In genomic region chr2:33136570-33136969, GRCh38 we compare ENCODE assay signal across 12 cellular contexts.
DNase-seq lines count a peak whose midpoint lies in the region; ATAC-seq and TF ChIP-seq lines count a peak whose summit lies in the region.
"Had no signal": no experiment of that assay in that cellular context is flagged by ENCODE, and none has a peak within 500 bp of the region (broad histone marks: within the 10 kb centered on the region; RNA-seq: fewer than 3 reads in every experiment).

No MANE protein-coding gene starts in this region.

- H3K9me3 ChIP-seq in AG04450 (ENCODE audit: control insufficient read depth, insufficient read depth, low read length) (no peaks in the 10 kb centered on the region), IMR-90 (ENCODE audit: control insufficient read depth, insufficient read depth, low read length) (no peaks in the 10 kb centered on the region), trophoblast cell (ENCODE audit: insufficient read depth, low read depth, low read length) (no peaks in the 10 kb centered on the region)

- dilution Hi-C loops in IMR-90 (cut with HindIII; ENCODE audit: low sequenced_read_pairs, unreplicated experiment): no loop called here

- H3K36me3 ChIP-seq in IMR-90 (ENCODE audit: control insufficient read depth, insufficient read depth, low read length) (peaks cover 10% of the 10 kb centered on the region), trophoblast cell (ENCODE audit: control insufficient read depth in 1 of 2, insufficient read depth in 2 of 2, low read length in 2 of 2) (no peaks in the 10 kb centered on the region)

- H3K36me3 Mint-ChIP-seq in osteocyte (ENCODE audit: unreplicated experiment): peaks cover 3% of the 10 kb centered on the region

- POLR2A ChIA-PET in AG04450 (lab: Yijun Ruan, JAX) (no interaction called here), IMR-90 (lab: Charles Lee; ENCODE audit: unreplicated experiment) (interaction anchor here (0.6 kb wide), 1 partner anchor 139 kb away, joined by 4 read pairs; no protein-coding TSS in a partner anchor)

- peak overlapping the region; percentile 71 to 75 for H4K8ac ChIP-seq in IMR-90 (ENCODE audit: low read depth in 2 of 2, low read length in 2 of 2)
- H4K8ac ChIP-seq in trophoblast cell (ENCODE audit: low read depth, low read length): no peak overlapping the region

- intact Hi-C loops in IMR-90 (cut with micrococcal nuclease): loop anchor here (5.0 to 10.0 kb wide), 3 partner anchors 274 to 448 kb away; no protein-coding TSS in a partner anchor

- peak overlapping the region; percentile 90 for H3K18ac ChIP-seq in IMR-90 (ENCODE audit: low read depth, low read length)
- H3K18ac ChIP-seq in trophoblast cell (ENCODE audit: low read length): no peak overlapping the region

- TF ChIP-seq CTCF in AG04450 (IDR thresholded peaks at IDR 0.05; ENCODE audit: low read depth, low read length) (no peak), IMR-90 (conservative IDR thresholded peaks at IDR 0.05; ENCODE audit: low read depth, low read length) (no peak), osteocyte (IDR thresholded peaks at IDR 0.05) (no peak)

- peaks cover 68% of the 10 kb centered on the region for H3K4me1 Mint-ChIP-seq in osteocyte (ENCODE audit: unreplicated experiment)

- peaks cover 17 to 63% of the 10 kb centered on the region in 2 experiments for H3K79me1 ChIP-seq in IMR-90 (ENCODE audit: low read depth in 1 of 2, low read length in 2 of 2)
- no peaks in the 10 kb centered on the region for H3K79me1 ChIP-seq in trophoblast cell (ENCODE audit: low read length)

- H3K14ac ChIP-seq in IMR-90 (replicated peaks; ENCODE audit: low read depth, low read length) (peak overlapping the region; percentile 76), trophoblast cell (ENCODE audit: low read length) (no peak overlapping the region)

- H2AK5ac ChIP-seq in IMR-90 (ENCODE audit: low read depth, low read length): no peak overlapping the region
- no peak overlapping the region for H2AK5ac ChIP-seq in trophoblast cell (ENCODE audit: low read length)

- no peak overlapping the region; the same call in 2 of the 3 replicates for H2BK15ac ChIP-seq in IMR-90 (ENCODE audit: low read depth, low read length)

- H3K4me3 Mint-ChIP-seq in osteocyte (ENCODE audit: unreplicated experiment): peak overlapping the region; percentile 75
- H3K4me3 Mint-ChIP-seq: T-helper 2 cell treated with Interferon-gamma antibody and Interleukin-4, amounts not matched to agents 5 μg/mL and 100 μg/mL, for 36 hours had no signal

- H2BK120ac ChIP-seq in IMR-90 (ENCODE audit: low read depth, low read length): peak overlapping the region; percentile 22; the same call in 1 of the 2 replicates
- H2BK120ac ChIP-seq in trophoblast cell (ENCODE audit: insufficient read depth, low read length, poor library complexity): no peak overlapping the region

- peak overlapping the region; percentile 91 for H3K27ac Mint-ChIP-seq in osteocyte (ENCODE audit: unreplicated experiment)
- H3K27ac Mint-ChIP-seq: T-helper 2 cell treated with Interferon-gamma antibody and Interleukin-4, amounts not matched to agents 5 μg/mL and 100 μg/mL, for 36 hours had no signal

- H3K4me3 ChIP-seq in AG04450 (ENCODE audit: low read depth, low read length) (peak overlapping the region; percentile 78), IMR-90 (ENCODE audit: insufficient read depth, low read depth, low read length) (peak overlapping the region; percentile 74), trophoblast cell (ENCODE audit: low read depth, low read length) (no peak overlapping the region)

- H4K5ac ChIP-seq in IMR-90 (ENCODE audit: low read depth, low read length): peak overlapping the region; percentile 63; the same call in 1 of the 2 replicates

- H3K27me3 Mint-ChIP-seq in osteocyte (ENCODE audit: unreplicated experiment): no peaks in the 10 kb centered on the region

- no peak overlapping the region for H2AK9ac ChIP-seq in IMR-90 (replicated peaks; ENCODE audit: low read depth, low read length, poor library complexity)

- no peak for ATAC-seq in IMR-90 (ENCODE audit: low read depth)
- ATAC-seq in HG03025 (IDR thresholded peaks at IDR 0.05; ENCODE audit: low FRiP score, unreplicated experiment): no peak

- in situ Hi-C loops in IMR-90 (cut with MboI; ENCODE audit: low sequenced_read_pairs): loop anchor here (10.0 kb wide), 1 partner anchor 192 kb away; the partner anchor contains the start of gene LTBP1

- H2BK12ac ChIP-seq in trophoblast cell (ENCODE audit: low read length): no peak overlapping the region

- no peak overlapping the region for H2BK20ac ChIP-seq in IMR-90 (ENCODE audit: low read depth, low read length)

- H3K27ac ChIP-seq in AG04450 (ENCODE audit: low read depth, low read length) (no peak overlapping the region), IMR-90 (ENCODE audit: insufficient read depth, low read length) (peak overlapping the region; percentile 92; the same call in 1 of the 2 replicates), trophoblast cell (ENCODE audit: low read depth, low read length) (no peak overlapping the region)

- TF ChIP-seq POLR2A in IMR-90 (IDR thresholded peaks at IDR 0.05; ENCODE audit: low read depth, low read length): no peak

- TF ChIP-seq RAD21 in IMR-90 (IDR thresholded peaks at IDR 0.05; ENCODE audit: low read length): no peak

- H2AFZ ChIP-seq in IMR-90 (replicated peaks; ENCODE audit: low read length, poor library complexity) (no peak overlapping the region), trophoblast cell (ENCODE audit: insufficient read depth, low read length, poor library complexity) (no peak overlapping the region)

- H3K9ac ChIP-seq in IMR-90 (ENCODE audit: low read depth, low read length): peak overlapping the region; percentile 92
- no peak overlapping the region for H3K9ac ChIP-seq in trophoblast cell (ENCODE audit: low read length)

- no TSS peak for BruUV-seq in IMR-90 (replicated peaks; lab: Mats Ljungman, UMichigan)

- peak overlapping the region; percentile 81; the same call in 1 of the 2 replicates for H3K23ac ChIP-seq in IMR-90 (ENCODE audit: low read depth, low read length)
- H3K23ac ChIP-seq in trophoblast cell (ENCODE audit: low read length): no peak overlapping the region

- peaks cover 8% of the 10 kb centered on the region; the same call in 1 of the 2 replicates for H4K20me1 ChIP-seq in IMR-90 (ENCODE audit: insufficient read depth, low read length)

- CTCF ChIA-PET in AG04450 (lab: Charles Lee) (no interaction called here), IMR-90 (lab: Yijun Ruan, JAX) (interaction anchor here (0.6 kb wide), 1 partner anchor 131 kb away, joined by 5 read pairs; no protein-coding TSS in a partner anchor)

- H3K4ac ChIP-seq in IMR-90 (ENCODE audit: low read depth, low read length) (peak overlapping the region; percentile 58; the same call in 1 of the 2 replicates), trophoblast cell (ENCODE audit: low read depth, low read length) (no peak overlapping the region)

- H3K4me2 ChIP-seq in IMR-90 (ENCODE audit: low read depth, low read length): peak overlapping the region; percentile 84
- no peak overlapping the region for H3K4me2 ChIP-seq in trophoblast cell (ENCODE audit: low read length)

- H4K12ac ChIP-seq in trophoblast cell (ENCODE audit: low read depth, low read length): no peak overlapping the region

- no CpG with 5 or more reads among the region's 1 CpG for whole genome bisulfite sequencing in IMR-90 (ENCODE audit: extremely low coverage in 2 of 2, insufficient read length in 1 of 2), 2 experiments
- no CpG with 5 or more reads among the region's 1 CpG for WGBS in trophoblast cell (ENCODE audit: extremely low coverage, insufficient coverage, insufficient read length)

- H3K79me2 ChIP-seq in trophoblast cell (ENCODE audit: control insufficient read depth, insufficient read depth, low read length, poor library complexity): no peaks in the 10 kb centered on the region

- H3K27me3 ChIP-seq in AG04450 (ENCODE audit: control insufficient read depth, insufficient read depth, low read length) (no peaks in the 10 kb centered on the region), IMR-90 (ENCODE audit: control insufficient read depth, insufficient read depth, low read length) (no peaks in the 10 kb centered on the region), trophoblast cell (ENCODE audit: insufficient read depth, low read length) (no peaks in the 10 kb centered on the region)

- peak overlapping the region; percentile 91 for H3K56ac ChIP-seq in IMR-90 (ENCODE audit: extremely low read depth, insufficient read depth, low read length)

- DNase-seq in AG04450 (ENCODE audit: low read depth, low spot score): no peak
- DNase-seq in IMR-90: peak; percentile 40
- DNase-seq in dermis blood vessel endothelial cell: peak; percentile 34
- no peak for DNase-seq in osteocyte (ENCODE audit: extremely low spot score, unreplicated experiment)
- no peak for DNase-seq in NCI-H524 (lab: John Stamatoyannopoulos, UW)
- no peak for DNase-seq in trophoblast cell
- no peak for DNase-seq in GM19238 (ENCODE audit: insufficient read length, low spot score)
- DNase-seq: activated CD4-positive, alpha-beta T cell treated with anti-CD3 and anti-CD28 coated beads, Interleukin-2, amount 50 U/mL, for 1 hour; AML-193; H7 had no signal

- H3K4me1 ChIP-seq in IMR-90 (ENCODE audit: control insufficient read depth, insufficient read depth, low read length) (peaks cover 19% of the 10 kb centered on the region), trophoblast cell (ENCODE audit: control insufficient read depth in 1 of 2, insufficient read depth in 2 of 2, low read length in 2 of 2) (peaks cover 0 to 7% of the 10 kb centered on the region in 2 experiments)

- H3K9me1 ChIP-seq in IMR-90 (ENCODE audit: insufficient read depth, low read length): peaks cover 9% of the 10 kb centered on the region

- peak overlapping the region; percentile 97 for H2BK5ac ChIP-seq in IMR-90 (ENCODE audit: low read depth, low read length, poor library complexity, severe bottlenecking)
- H2BK5ac ChIP-seq in trophoblast cell (ENCODE audit: low read depth, low read length, poor library complexity): no peak overlapping the region

- H4K91ac ChIP-seq in IMR-90 (ENCODE audit: insufficient read depth, low read depth, low read length) (0 out of 2 replicates have a peak overlapping the region, but pooled peaks have one; percentile 37), trophoblast cell (ENCODE audit: low read depth, low read length) (no peak overlapping the region)

- H3K9me3 Mint-ChIP-seq in osteocyte (ENCODE audit: unreplicated experiment): no peaks in the 10 kb centered on the region
- H3K9me3 Mint-ChIP-seq: T-helper 2 cell treated with Interferon-gamma antibody and Interleukin-4, amounts not matched to agents 5 μg/mL and 100 μg/mL, for 36 hours had no signal

TF ChIP-seq in IMR-90, 13 proteins besides CTCF, POLR2A, EP300 and RAD21 (continues in another document):
- TF ChIP-seq CEBPB (IDR thresholded peaks at IDR 0.05; ENCODE audit: low read depth, low read length) (no peak), RCOR1 (IDR thresholded peaks at IDR 0.05; ENCODE audit: insufficient replicate concordance, low read length) (no peak), MAFK (IDR thresholded peaks at IDR 0.05; ENCODE audit: low read depth, low read length) (no peak), RFX5 (IDR thresholded peaks at IDR 0.05; ENCODE audit: low read depth, low read length) (no peak), CHD1 (IDR thresholded peaks at IDR 0.05; ENCODE audit: low read depth, low read length) (no peak)

Comparison
In these comparisons a context has a peak if more than half of its experiments do, and no peak if none do; other contexts are left out.
1. DNase-seq: peak in IMR-90 (single experiment) and dermis blood vessel endothelial cell (single experiment); none in AG04450 (single experiment), osteocyte (single experiment), NCI-H524 (0 of 2), trophoblast cell (0 of 2) and GM19238 (single experiment).